In genomic region chr7:17234398-17235021, GRCh38 we compare ENCODE assay signal across 1 cellular context.
TF ChIP-seq lines count a peak whose summit lies in the region.

No MANE protein-coding gene starts in this region.

TF ChIP-seq in GM23338, 12 proteins besides CTCF, POLR2A, EP300 and RAD21 (continued from another document):
- no peak for TF ChIP-seq ETS1 (IDR thresholded peaks at IDR 0.05)
- TF ChIP-seq NANOG (IDR thresholded peaks at IDR 0.05; ENCODE audit: borderline replicate concordance), result no peak
- TF ChIP-seq ZNF331 (CRISPR knock-in tag; IDR thresholded peaks at IDR 0.05; ENCODE audit: low read depth), result no peak
- TF ChIP-seq EZH2phosphoT487 (IDR thresholded peaks at IDR 0.05; ENCODE audit: unreplicated experiment), result no peak
- no peak for TF ChIP-seq REST (IDR thresholded peaks at IDR 0.05; ENCODE audit: unreplicated experiment)
- TF ChIP-seq CREB1 (CRISPR knock-in tag; IDR thresholded peaks at IDR 0.05; ENCODE audit: low read depth), result no peak
- no peak for TF ChIP-seq EZH2 (IDR thresholded peaks at IDR 0.05; ENCODE audit: low read depth, unreplicated experiment)
